Comparison of ENCODE assay signal across 13 cellular contexts in genomic region chr7:40221836-40222235, GRCh38.
DNase-seq lines count a peak whose midpoint lies in the region; ATAC-seq and TF ChIP-seq lines count a peak whose summit lies in the region.
"Had no signal": no experiment of that assay in that cellular context is flagged by ENCODE, and none has a peak within 500 bp of the region (broad histone marks: within the 10 kb centered on the region; RNA-seq: fewer than 3 reads in every experiment).

No MANE protein-coding gene starts in this region.

- H3K36me3 ChIP-seq in lower lobe of right lung (no peaks in the 10 kb centered on the region), prostate gland (no peaks in the 10 kb centered on the region)
- H3K36me3 ChIP-seq: neural progenitor cell had no signal

- H3K4me1 ChIP-seq in lower lobe of right lung (no peaks in the 10 kb centered on the region), prostate gland (replicated peaks) (no peaks in the 10 kb centered on the region)
- H3K4me1 ChIP-seq: neural progenitor cell had no signal

- no peaks in the 10 kb centered on the region for H3K9me3 ChIP-seq in lower lobe of right lung
- H3K9me3 ChIP-seq in prostate gland: no peaks in the 10 kb centered on the region

- TF ChIP-seq CTCF in AG04449 (IDR thresholded peaks at IDR 0.05; ENCODE audit: insufficient read depth, low read length, missing control alignments) (no peak), choroid plexus epithelial cell (conservative IDR thresholded peaks at IDR 0.05; ENCODE audit: low read depth, low read length) (no peak), lower lobe of right lung (IDR thresholded peaks at IDR 0.05) (no peak), GM13977 (IDR thresholded peaks at IDR 0.05; ENCODE audit: extremely low read depth, insufficient read depth, missing control alignments) (no peak), prostate gland (IDR thresholded peaks at IDR 0.05) (no peak)

- TF ChIP-seq POLR2A in prostate gland (IDR thresholded peaks at IDR 0.05): no peak

- 86% methylated on average over 2 of the region's 2 CpGs for WGBS in prostate gland

- in situ Hi-C loops in GM13977 (cut with MboI; ENCODE audit: low pct_unique_long_range_greater_than_20kb, low sequenced_read_pairs, unreplicated experiment): no loop called here

- no peaks in the 10 kb centered on the region for H3K27me3 ChIP-seq in lower lobe of right lung (ENCODE audit: low read depth)
- no peaks in the 10 kb centered on the region for H3K27me3 ChIP-seq in prostate gland (replicated peaks; ENCODE audit: insufficient read depth)
- H3K27me3 ChIP-seq: neural progenitor cell had no signal

- intact Hi-C loops in lower lobe of right lung (cut with DNase I) (no loop called here), prostate gland (cut with DNase I) (loop anchor here (10.0 kb wide), 1 partner anchor 1513 kb away; no protein-coding TSS in a partner anchor)

- ATAC-seq in lower lobe of right lung: peak; percentile 37 to 59
- ATAC-seq: activated CD8-positive, alpha-beta memory T cell treated with anti-CD3 and anti-CD28 coated beads, Interleukin-2, amount 10 ng/mL, durations not matched to agents 7 days and 5 days; T-helper 17 cell had no signal

- H3K27ac ChIP-seq in lower lobe of right lung (no peak overlapping the region), prostate gland (no peak overlapping the region)
- H3K27ac ChIP-seq: neural progenitor cell had no signal

- POLR2A ChIA-PET in AG04449 (lab: Yijun Ruan, JAX): interaction anchor here (0.6 to 0.7 kb wide), 4 partner anchors 10 to 93 kb away, joined by 3 to 4 read pairs (median 4); no protein-coding TSS in a partner anchor

- DNase-seq in AG04449 (ENCODE audit: low read depth, low spot score) (peak; percentile 93), LHCN-M2 (ENCODE audit: low read depth) (peak; percentile 100), choroid plexus epithelial cell (ENCODE audit: low read depth) (peak; percentile 99), lower lobe of right lung (no peak), GM13977 (ENCODE audit: low spot score) (no peak), prostate gland (ENCODE audit: low spot score) (no peak), NCI-H2081 treated with DMSO at 0.1 percent for 48 hours (lab: John Stamatoyannopoulos, UW) (no peak), iPS-NIHi7 (ENCODE audit: extremely low spot score) (no peak)
- DNase-seq: activated CD8-positive, alpha-beta memory T cell treated with anti-CD3 and anti-CD28 coated beads, Interleukin-2, amount 10 ng/mL, durations not matched to agents 7 days and 5 days; CD4-positive, alpha-beta T cell; NCI-H526 treated with DMSO at 0.1 percent for 48 hours; T-helper 17 cell had no signal

- CTCF ChIA-PET in AG04449 (lab: Yijun Ruan, JAX): interaction anchor here (1.5 to 2.5 kb wide), 2 partner anchors 10 to 11 kb away, joined by 12 to 19 read pairs; no protein-coding TSS in a partner anchor

- H3K4me3 ChIP-seq in AG04449 (ENCODE audit: low read depth, low read length): no peak overlapping the region
- no peak overlapping the region for H3K4me3 ChIP-seq in choroid plexus epithelial cell (ENCODE audit: low read depth, low read length)
- H3K4me3 ChIP-seq in lower lobe of right lung: no peak overlapping the region
- no peak overlapping the region for H3K4me3 ChIP-seq in prostate gland
- H3K4me3 ChIP-seq: neural progenitor cell had no signal

Comparison
In these comparisons a context has a peak if more than half of its experiments do, and no peak if none do; other contexts are left out.
1. DNase-seq: peak in AG04449 (single experiment), LHCN-M2 (single experiment) and choroid plexus epithelial cell (single experiment); none in lower lobe of right lung (single experiment), GM13977 (single experiment), prostate gland (single experiment), NCI-H2081 treated with DMSO at 0.1 percent for 48 hours (single experiment) and iPS-NIHi7 (single experiment).